Comparison of ENCODE assay signal across 17 cellular contexts in the genomic region with DNA sequence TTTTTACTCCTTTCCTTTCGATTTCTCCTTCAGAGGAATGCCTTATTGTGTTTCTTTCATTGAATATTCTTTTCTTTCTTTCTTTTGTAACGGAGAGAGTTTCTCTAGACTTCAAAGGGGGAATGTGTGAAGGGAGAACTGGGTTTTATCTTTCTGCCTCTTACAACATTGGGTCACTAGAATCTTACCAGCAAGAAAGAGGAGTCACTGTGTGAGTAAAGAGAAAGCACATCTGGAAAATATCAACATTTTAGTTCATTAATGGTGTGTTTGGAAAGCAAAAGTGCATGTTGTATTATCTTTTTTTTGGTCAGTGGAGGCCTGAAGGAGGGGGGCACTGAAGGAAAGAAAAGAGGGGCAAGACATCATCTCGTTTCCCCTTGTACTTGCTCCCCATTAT.
"Had no signal": no experiment of that assay in that cellular context is flagged by ENCODE, and none has a peak within 500 bp of the region (broad histone marks: within the 10 kb centered on the region; RNA-seq: fewer than 3 reads in every experiment).

No MANE protein-coding gene starts in this region.

- H3K36me3 Mint-ChIP-seq: activated naive CD8-positive, alpha-beta T cell treated with anti-CD3 and anti-CD28 coated beads, Interleukin-2, amount 10 ng/mL, durations not matched to agents 7 days and 5 days; natural killer cell had no signal

- H3K4me3 ChIP-seq: ascending aorta, esophagus squamous epithelium, mucosa of descending colon, right lobe of liver, upper lobe of right lung had no signal

- H3K9me3 Mint-ChIP-seq: activated naive CD8-positive, alpha-beta T cell treated with anti-CD3 and anti-CD28 coated beads, Interleukin-2, amount 10 ng/mL, durations not matched to agents 7 days and 5 days; activated T-cell treated with anti-CD3 and anti-CD28 coated beads, Interleukin-2, amount 50 U/mL, for 24 hours; natural killer cell; T-helper 2 cell treated with Interferon-gamma antibody and Interleukin-4, amounts not matched to agents 5 μg/mL and 100 μg/mL, for 36 hours had no signal

- H3K27me3 Mint-ChIP-seq: progenitor cell of endocrine pancreas had no signal

- H3K4me3 Mint-ChIP-seq: activated naive CD8-positive, alpha-beta T cell treated with anti-CD3 and anti-CD28 coated beads, Interleukin-2, amount 10 ng/mL, durations not matched to agents 7 days and 5 days; activated T-cell treated with anti-CD3 and anti-CD28 coated beads, Interleukin-2, amount 50 U/mL, for 24 hours; natural killer cell; T-helper 2 cell treated with Interferon-gamma antibody and Interleukin-4, amounts not matched to agents 5 μg/mL and 100 μg/mL, for 36 hours had no signal

- H3K27ac Mint-ChIP-seq: activated naive CD8-positive, alpha-beta T cell treated with anti-CD3 and anti-CD28 coated beads, Interleukin-2, amount 10 ng/mL, durations not matched to agents 7 days and 5 days; activated T-cell treated with anti-CD3 and anti-CD28 coated beads, Interleukin-2, amount 50 U/mL, for 24 hours; natural killer cell; progenitor cell of endocrine pancreas; T-helper 2 cell treated with Interferon-gamma antibody and Interleukin-4, amounts not matched to agents 5 μg/mL and 100 μg/mL, for 36 hours had no signal

- ATAC-seq: activated CD4-positive, CD25-positive, alpha-beta regulatory T cell treated with anti-CD3 and anti-CD28 coated beads, Interleukin-2, amount 50 U/mL, for 24 hours; mucosa of descending colon; natural killer cell; right lobe of liver; stimulated activated naive CD8-positive, alpha-beta T cell treated with anti-CD3 and anti-CD28 coated beads, Interleukin-15, Interleukin-2, amounts not matched to agents 100 U/mL and 50 U/mL, for 24 hours; upper lobe of right lung had no signal

- H3K4me1 Mint-ChIP-seq: activated naive CD8-positive, alpha-beta T cell treated with anti-CD3 and anti-CD28 coated beads, Interleukin-2, amount 10 ng/mL, durations not matched to agents 7 days and 5 days; natural killer cell had no signal

- DNase-seq: activated gamma-delta T cell; activated naive CD8-positive, alpha-beta T cell treated with anti-CD3 and anti-CD28 coated beads, Interleukin-2, amount 10 ng/mL, durations not matched to agents 7 days and 5 days; activated T-cell treated with anti-CD3 and anti-CD28 coated beads, Interleukin-2, amount 50 U/mL, for 24 hours; esophagus squamous epithelium; hippocampal formation; mucosa of descending colon; natural killer cell; nucleus accumbens; right lobe of liver; stimulated activated CD4-positive, alpha-beta T cell treated with anti-CD3 and anti-CD28 coated beads, Interleukin-12 subunit alpha, Interleukin-12 subunit beta, amount 100 ng/mL, for 4 hours; stimulated activated naive CD8-positive, alpha-beta T cell treated with anti-CD3 and anti-CD28 coated beads, Interleukin-15, Interleukin-2, amounts not matched to agents 100 U/mL and 50 U/mL, for 24 hours; SW 1271; upper lobe of right lung had no signal
